Comparison of ENCODE assay signal across 17 cellular contexts in the genomic region with DNA sequence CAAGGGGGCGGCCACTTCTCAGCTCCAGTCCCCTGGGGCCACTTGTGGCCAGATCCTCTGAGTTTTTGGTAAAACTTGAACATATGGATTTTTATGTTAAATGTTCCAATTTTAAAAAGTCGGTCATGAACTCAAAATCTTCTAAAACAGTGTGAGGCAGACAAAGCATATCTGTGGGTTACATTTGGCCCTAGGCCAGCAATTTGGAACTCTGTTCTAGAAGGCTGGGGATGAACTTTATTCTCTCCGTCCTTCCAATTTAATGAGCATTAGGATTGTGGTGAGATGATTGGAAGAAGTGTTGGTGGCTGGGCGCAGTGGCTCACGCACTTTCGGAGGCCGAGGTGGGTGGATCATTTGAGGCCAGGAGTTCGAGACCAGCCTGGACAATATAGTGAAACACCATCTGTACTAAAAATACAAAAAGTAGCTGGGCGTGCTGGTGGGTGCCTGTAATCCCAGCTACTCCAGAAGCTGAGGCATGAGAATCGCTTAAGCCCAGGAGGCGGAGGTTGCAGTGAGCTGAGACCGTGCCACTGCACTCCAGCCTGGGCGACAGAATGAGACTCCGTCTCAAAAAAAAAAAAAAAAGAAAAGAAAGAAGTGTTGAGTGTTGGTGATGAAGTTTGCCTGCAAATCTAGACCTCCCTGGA. TPM values are rescaled to one million over a fixed set of nuclear protein-coding genes. Genes with fewer than 3 reads are reported as not detected.
DNase-seq lines count a peak whose midpoint lies in the region; ATAC-seq, FAIRE-seq and TF ChIP-seq lines count a peak whose summit lies in the region.
"Had no signal": no experiment of that assay in that cellular context is flagged by ENCODE, and none has a peak within 500 bp of the region (broad histone marks: within the 10 kb centered on the region; RNA-seq: fewer than 3 reads in every experiment).

No MANE protein-coding gene starts in this region.

- H3K27me3 ChIP-seq in HCT116 (ENCODE audit: insufficient read depth, low read length): no peaks in the 10 kb centered on the region
- H3K27me3 ChIP-seq in RWPE2 (ENCODE audit: insufficient read depth, poor library complexity, severe bottlenecking): no peaks in the 10 kb centered on the region
- no peaks in the 10 kb centered on the region for H3K27me3 ChIP-seq in sigmoid colon
- H3K27me3 ChIP-seq: colonic mucosa had no signal

- H3K9me3 ChIP-seq in HCT116 (ENCODE audit: control insufficient read depth in 1 of 2, insufficient read depth in 1 of 2, low read depth in 1 of 2, low read length in 2 of 2): no peaks in the 10 kb centered on the region
- H3K9me3 ChIP-seq in RWPE2 (ENCODE audit: severe bottlenecking): no peaks in the 10 kb centered on the region
- no peaks in the 10 kb centered on the region for H3K9me3 ChIP-seq in sigmoid colon
- H3K9me3 ChIP-seq: colonic mucosa had no signal

- no peak overlapping the region for H3K4me3 Mint-ChIP-seq in activated CD4-positive, alpha-beta T cell treated with anti-CD3 and anti-CD28 coated beads, Interleukin-2, amount 10 ng/mL, durations not matched to agents 24 days and 14 days
- H3K4me3 Mint-ChIP-seq: activated CD4-positive, alpha-beta memory T cell treated with anti-CD3 and anti-CD28 coated beads for 36 hours; activated naive CD4-positive, alpha-beta T cell treated with anti-CD3 and anti-CD28 coated beads, Interleukin-2, amount 50 U/mL, for 24 hours had no signal

- BruUV-seq in HCT116 (replicated peaks; lab: Mats Ljungman, UMichigan): no TSS peak

- intact Hi-C loops in HCT116 (cut with micrococcal nuclease): loop anchor here (10.0 kb wide), 1 partner anchor 569 kb away; no protein-coding TSS in a partner anchor
- intact Hi-C loops in sigmoid colon (cut with DNase I): loop anchor here (2.0 kb wide), 1 partner anchor 135 kb away; no protein-coding TSS in a partner anchor
- intact Hi-C loops in activated CD4-positive, alpha-beta T cell treated with anti-CD3 and anti-CD28 coated beads, Interleukin-2, amount 10 ng/mL, durations not matched to agents 24 days and 14 days (cut with micrococcal nuclease): no loop called here

- H3K9ac ChIP-seq in HCT116 (ENCODE audit: low read length): peak overlapping the region; percentile 29; the same call in 1 of the 2 replicates

- no peaks in the 10 kb centered on the region for H3K9me2 ChIP-seq in HCT116 (ENCODE audit: insufficient read depth)

- TF ChIP-seq POLR2A in HCT116 (IDR thresholded peaks at IDR 0.05; ENCODE audit: borderline replicate concordance, extremely low read depth, insufficient read depth, insufficient read length) (no peak), sigmoid colon (IDR thresholded peaks at IDR 0.05) (no peak)

- H3K27me3 Mint-ChIP-seq in activated CD4-positive, alpha-beta T cell treated with anti-CD3 and anti-CD28 coated beads, Interleukin-2, amount 10 ng/mL, durations not matched to agents 24 days and 14 days: no peaks in the 10 kb centered on the region
- H3K27me3 Mint-ChIP-seq: activated CD4-positive, alpha-beta memory T cell treated with anti-CD3 and anti-CD28 coated beads for 36 hours; activated naive CD4-positive, alpha-beta T cell treated with anti-CD3 and anti-CD28 coated beads, Interleukin-2, amount 50 U/mL, for 24 hours had no signal

- TF ChIP-seq EP300 in sigmoid colon (IDR thresholded peaks at IDR 0.05): no peak

- no peak overlapping the region for H3K27ac Mint-ChIP-seq in activated CD4-positive, alpha-beta T cell treated with anti-CD3 and anti-CD28 coated beads, Interleukin-2, amount 10 ng/mL, durations not matched to agents 24 days and 14 days
- H3K27ac Mint-ChIP-seq: activated CD4-positive, alpha-beta memory T cell treated with anti-CD3 and anti-CD28 coated beads for 36 hours; activated naive CD4-positive, alpha-beta T cell treated with anti-CD3 and anti-CD28 coated beads, Interleukin-2, amount 50 U/mL, for 24 hours had no signal

- RAD21 ChIA-PET in HCT116 (lab: Charles Lee; ENCODE audit: low non-redundant PET in 1 of 2, low total read pairs in 2 of 2, uncharacterized antibody in 2 of 2, unreplicated experiment in 2 of 2): no interaction called here

- peaks cover 13% of the 10 kb centered on the region for H4K20me1 ChIP-seq in HCT116 (ENCODE audit: insufficient read depth)

- DNase-seq in HCT116 (ENCODE audit: low read depth, low spot score) (no peak), RWPE2 (ENCODE audit: low spot score) (no peak), fibroblast of the aortic adventitia (ENCODE audit: low read depth) (peak; percentile 16), sigmoid colon (no peak), urothelium cell line (ENCODE audit: low spot score) (no peak)
- no peak for DNase-seq in activated CD4-positive, alpha-beta T cell treated with anti-CD3 and anti-CD28 coated beads, Interleukin-2, amount 10 ng/mL, durations not matched to agents 24 days and 14 days
- DNase-seq in effector CD8-positive, alpha-beta T cell (lab: John Stamatoyannopoulos, UW): no peak
- DNase-seq: activated CD4-positive, alpha-beta memory T cell treated with anti-CD3 and anti-CD28 coated beads for 36 hours; Karpas-422; NCI-H1105; NCI-H2081 treated with DMSO at 0.1 percent for 48 hours; NCI-H510A treated with DMSO at 0.1 percent for 48 hours; WERI-Rb-1 had no signal

- H3K27ac ChIP-seq in HCT116 (ENCODE audit: low read depth, low read length): no peak overlapping the region; the same call in 1 of the 2 replicates
- peak overlapping the region; percentile 77 for H3K27ac ChIP-seq in RWPE2 (ENCODE audit: poor library complexity, severe bottlenecking)
- peak overlapping the region in 3 of 4 donors; percentile 9 to 94 (median 29) for H3K27ac ChIP-seq in sigmoid colon
- H3K27ac ChIP-seq: WERI-Rb-1 had no signal

- 88 to 94% methylated on average over 14 of the region's 14 CpGs for WGBS in sigmoid colon, 2 donors

- H3K4me3 ChIP-seq in HCT116 (replicated peaks in 1 of 2; ENCODE audit: low read depth in 1 of 2, low read length in 2 of 2) (no peak overlapping the region), RWPE2 (ENCODE audit: severe bottlenecking) (no peak overlapping the region), fibroblast of the aortic adventitia (ENCODE audit: low read depth, low read length) (no peak overlapping the region), sigmoid colon (no peak overlapping the region)
- H3K4me3 ChIP-seq: colonic mucosa had no signal

- peaks cover 15% of the 10 kb centered on the region for H3K4me1 Mint-ChIP-seq in activated CD4-positive, alpha-beta T cell treated with anti-CD3 and anti-CD28 coated beads, Interleukin-2, amount 10 ng/mL, durations not matched to agents 24 days and 14 days

- H3K79me2 ChIP-seq in HCT116 (ENCODE audit: insufficient read depth, low read length): peaks cover 25% of the 10 kb centered on the region

- no peak for TF ChIP-seq RAD21 in HCT116 (IDR thresholded peaks at IDR 0.05; ENCODE audit: low read depth)

- H3K4me1 ChIP-seq in HCT116 (ENCODE audit: control insufficient read depth in 1 of 2, insufficient read depth in 2 of 2, low read length in 2 of 2) (peaks cover 22 to 33% of the 10 kb centered on the region in 2 experiments), RWPE2 (ENCODE audit: insufficient read depth, poor library complexity, severe bottlenecking) (peaks cover 18% of the 10 kb centered on the region), sigmoid colon (peaks cover 0 to 34% (median 17%) of the 10 kb centered on the region in 4 donors)

- H3K36me3 ChIP-seq in HCT116 (ENCODE audit: control insufficient read depth in 1 of 2, insufficient read depth in 2 of 2, low read length in 2 of 2) (peaks cover 0 to 1% of the 10 kb centered on the region in 2 experiments; a peak in 2 of 4 replicates), RWPE2 (ENCODE audit: low read depth) (peaks cover 11% of the 10 kb centered on the region), sigmoid colon (no peaks in the 10 kb centered on the region)
- H3K36me3 ChIP-seq: colonic mucosa had no signal

- peaks cover 14% of the 10 kb centered on the region for H3K36me3 Mint-ChIP-seq in activated CD4-positive, alpha-beta T cell treated with anti-CD3 and anti-CD28 coated beads, Interleukin-2, amount 10 ng/mL, durations not matched to agents 24 days and 14 days (ENCODE audit: low read depth)

- no peak overlapping the region for H2AFZ ChIP-seq in HCT116 (ENCODE audit: low read depth, low read length, poor library complexity, severe bottlenecking)

- FAIRE-seq in urothelium cell line (lab: Jason Lieb, UNC): no peak

- no peaks in the 10 kb centered on the region for H3K9me3 Mint-ChIP-seq in activated CD4-positive, alpha-beta T cell treated with anti-CD3 and anti-CD28 coated beads, Interleukin-2, amount 10 ng/mL, durations not matched to agents 24 days and 14 days
- H3K9me3 Mint-ChIP-seq: activated CD4-positive, alpha-beta memory T cell treated with anti-CD3 and anti-CD28 coated beads for 36 hours; activated naive CD4-positive, alpha-beta T cell treated with anti-CD3 and anti-CD28 coated beads, Interleukin-2, amount 50 U/mL, for 24 hours had no signal

- H3K4me2 ChIP-seq in HCT116 (ENCODE audit: low read length): peak overlapping the region; percentile 92

- CTCF ChIA-PET in HCT116 (lab: Charles Lee): no interaction called here

- TF ChIP-seq CTCF in HCT116 (IDR thresholded peaks at IDR 0.05 in 2 of 3, conservative IDR thresholded peaks at IDR 0.05 in 1 of 3; ENCODE audit: borderline replicate concordance in 1 of 3, insufficient read depth in 1 of 3, low read depth in 2 of 3, low read length in 2 of 3) (no peak), RWPE2 (IDR thresholded peaks at IDR 0.05; ENCODE audit: poor library complexity, severe bottlenecking) (no peak), fibroblast of the aortic adventitia (IDR thresholded peaks at IDR 0.05; ENCODE audit: insufficient read depth, low read length) (no peak), sigmoid colon (IDR thresholded peaks at IDR 0.05) (no peak)

- ATAC-seq in HCT116 (no peak), RWPE2 (ENCODE audit: low read depth) (no peak), HG03097 (IDR thresholded peaks at IDR 0.05; ENCODE audit: low FRiP score, unreplicated experiment) (no peak)

- POLR2A ChIA-PET in HCT116 (lab: Charles Lee): no interaction called here

TF ChIP-seq in HCT116, 20 proteins besides CTCF, POLR2A, EP300 and RAD21 (continues in another document):
- TF ChIP-seq SRF (IDR thresholded peaks at IDR 0.05; ENCODE audit: low read depth): no peak

RNA-seq across cellular contexts. Expression of a gene that starts 3.1 kb away (rescaled TPM):
- total RNA-seq in HCT116 (2021; ENCODE audit: unreplicated experiment) (248 TPM), fibroblast of the aortic adventitia (ENCODE audit: low replicate concordance) (130 and 213 TPM in 2 replicates), sigmoid colon (100 to 1,000 TPM; 140 to 208 (median 171) TPM)
- polyA plus RNA-seq in HCT116 (2012): 126 and 174 TPM in 2 replicates
- polyA plus RNA-seq in sigmoid colon: 100 to 1,000 TPM; 107 to 272 (median 153) TPM
- total RNA-seq in activated CD4-positive, alpha-beta T cell treated with anti-CD3 and anti-CD28 coated beads, Interleukin-2, amount 10 ng/mL, durations not matched to agents 24 days and 14 days: 459 and 489 TPM in 2 replicates

RNA-seq across cellular contexts. Expression of a gene that starts 56.8 kb away (rescaled TPM):
- total RNA-seq in HCT116 (2021; ENCODE audit: unreplicated experiment) (0.15 TPM), fibroblast of the aortic adventitia (ENCODE audit: low replicate concordance) (0.74 and 2.6 TPM in 2 replicates), sigmoid colon (1 to 10 TPM; 3.8 to 9.7 (median 6.6) TPM)
- polyA plus RNA-seq in HCT116 (2012): 0.19 and 0.31 TPM in 2 replicates
- 10 to 100 TPM in 1 of 3 donors, 1 to 10 TPM in 2; 1.8 to 26.3 (median 4.2) TPM for polyA plus RNA-seq in sigmoid colon
- 17.9 and 18.0 TPM in 2 replicates for total RNA-seq in activated CD4-positive, alpha-beta T cell treated with anti-CD3 and anti-CD28 coated beads, Interleukin-2, amount 10 ng/mL, durations not matched to agents 24 days and 14 days
- total RNA-seq: HT-29 had no signal
